10 cellular contexts compared by ENCODE assay signal in the genomic region with DNA sequence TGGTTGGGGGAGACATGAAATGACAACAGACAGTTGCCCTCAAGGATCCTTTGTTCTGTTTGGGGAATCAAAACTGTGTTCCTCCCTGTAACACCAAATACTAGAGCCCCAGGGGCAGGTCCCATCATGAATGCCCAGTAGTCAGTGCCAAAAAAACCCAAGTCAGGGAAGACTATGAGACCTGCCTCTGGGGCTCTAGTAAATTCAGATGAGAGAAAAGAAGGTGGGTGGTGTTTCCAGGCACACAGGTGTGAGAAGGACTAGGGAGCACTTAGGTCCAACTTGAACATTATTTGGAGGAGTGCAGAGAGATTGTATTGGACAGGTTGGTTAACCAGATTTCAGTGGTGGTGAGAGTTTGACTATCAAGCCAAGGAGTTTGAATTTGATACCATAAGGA. TPM values are rescaled to one million over a fixed set of nuclear protein-coding genes. Genes with fewer than 3 reads are reported as not detected.
DNase-seq lines count a peak whose midpoint lies in the region; ATAC-seq and TF ChIP-seq lines count a peak whose summit lies in the region.
"Had no signal": no experiment of that assay in that cellular context is flagged by ENCODE, and none has a peak within 500 bp of the region (broad histone marks: within the 10 kb centered on the region; RNA-seq: fewer than 3 reads in every experiment).

No MANE protein-coding gene starts in this region.

- peaks cover 98% of the 10 kb centered on the region for H3K4me1 Mint-ChIP-seq in CD14-positive monocyte

- no peak for ATAC-seq in GM18505 (IDR thresholded peaks at IDR 0.05; ENCODE audit: unreplicated experiment)

- H3K4me3 ChIP-seq in osteoblast (ENCODE audit: insufficient read depth, low read length) = no peak overlapping the region
- H3K4me3 ChIP-seq: SJSA1 had no signal

- no peaks in the 10 kb centered on the region for H4K20me1 ChIP-seq in osteoblast (ENCODE audit: insufficient read depth, low read length)

- H3K27me3 ChIP-seq in osteoblast (ENCODE audit: insufficient read depth, low read length) = no peaks in the 10 kb centered on the region
- H3K27me3 ChIP-seq: SJSA1 had no signal

- peaks cover 66% of the 10 kb centered on the region for H3K4me1 ChIP-seq in osteoblast (ENCODE audit: insufficient read depth, low read length)

- intact Hi-C loops in CD14-positive monocyte (cut with micrococcal nuclease) = no loop called here

- peaks cover 60 to 69% of the 10 kb centered on the region in 2 donors for H3K36me3 Mint-ChIP-seq in CD14-positive monocyte

- H3K27ac Mint-ChIP-seq in CD14-positive monocyte = peak overlapping the region; percentile 80 to 92 (median 88)

- H3K27ac ChIP-seq in KOPT-K1 (ENCODE audit: low read depth, low read length, poor library complexity, severe bottlenecking) = peak overlapping the region; percentile 98
- peak overlapping the region; percentile 16 for H3K27ac ChIP-seq in caudate nucleus (ENCODE audit: low read depth, low read length)
- peak overlapping the region; percentile 56 for H3K27ac ChIP-seq in osteoblast (ENCODE audit: low read depth, low read length)
- H3K27ac ChIP-seq in substantia nigra (ENCODE audit: low read depth, low read length, poor library complexity, severe bottlenecking) = no peak overlapping the region
- H3K27ac ChIP-seq: SJSA1 had no signal

- H3K27me3 Mint-ChIP-seq in CD14-positive monocyte (ENCODE audit: low read depth in 3 of 3) = peaks cover 0 to 2% (median 1%) of the 10 kb centered on the region in 3 donors

- no peak for DNase-seq in CD14-positive monocyte (ENCODE audit: low spot score)
- DNase-seq in caudate nucleus (lab: John Stamatoyannopoulos, UW) = no peak
- no peak for DNase-seq in osteoblast (ENCODE audit: insufficient read length, low spot score, missing footprints)
- DNase-seq in substantia nigra (lab: John Stamatoyannopoulos, UW) = no peak
- no peak for DNase-seq in central memory CD4-positive, alpha-beta T cell
- no peak for DNase-seq in cerebellar nuclear complex (lab: John Stamatoyannopoulos, UW)
- DNase-seq: NCI-H2029 had no signal

- peak overlapping the region; percentile 31 to 46 for H3K4me3 Mint-ChIP-seq in CD14-positive monocyte

- no peak for TF ChIP-seq CTCF in CD14-positive monocyte (IDR thresholded peaks at IDR 0.05)
- TF ChIP-seq CTCF in osteoblast (IDR thresholded peaks at IDR 0.05; ENCODE audit: extremely low read depth, low read depth, low read length) = no peak

- H3K79me2 ChIP-seq in osteoblast (ENCODE audit: insufficient read depth, low read length) = peaks cover 51% of the 10 kb centered on the region

- H3K9me3 ChIP-seq in KOPT-K1 (ENCODE audit: insufficient read depth, low read length, poor library complexity, severe bottlenecking) (no peaks in the 10 kb centered on the region), osteoblast (ENCODE audit: low read depth, low read length) (no peaks in the 10 kb centered on the region)
- H3K9me3 ChIP-seq: SJSA1 had no signal

- no peak overlapping the region for H2AFZ ChIP-seq in osteoblast (ENCODE audit: low read length)

- peaks cover 0 to 1% (median 0%) of the 10 kb centered on the region in 7 donors for H3K9me3 Mint-ChIP-seq in CD14-positive monocyte

- peaks cover 86% of the 10 kb centered on the region for H3K36me3 ChIP-seq in KOPT-K1 (ENCODE audit: insufficient read depth, low read length)
- H3K36me3 ChIP-seq in osteoblast (ENCODE audit: insufficient read depth, low read length) = no peaks in the 10 kb centered on the region
- H3K36me3 ChIP-seq: SJSA1 had no signal

- no peak for TF ChIP-seq POLR2A in GM18505 (IDR thresholded peaks at IDR 0.05; ENCODE audit: borderline replicate concordance, extremely low read depth, insufficient read depth, insufficient read length)

- no peak overlapping the region for H3K4me2 ChIP-seq in osteoblast (ENCODE audit: insufficient read depth, low read length)

RNA-seq across cellular contexts. Expression of a gene that starts 51.9 kb away (rescaled TPM):
- polyA plus RNA-seq in CD14-positive monocyte = 1 to 10 TPM; 2.4 to 3.5 TPM
- total RNA-seq in osteoblast = 3.8 and 5.4 TPM in 2 replicates
